8 cellular contexts compared by ENCODE assay signal in the genomic region with DNA sequence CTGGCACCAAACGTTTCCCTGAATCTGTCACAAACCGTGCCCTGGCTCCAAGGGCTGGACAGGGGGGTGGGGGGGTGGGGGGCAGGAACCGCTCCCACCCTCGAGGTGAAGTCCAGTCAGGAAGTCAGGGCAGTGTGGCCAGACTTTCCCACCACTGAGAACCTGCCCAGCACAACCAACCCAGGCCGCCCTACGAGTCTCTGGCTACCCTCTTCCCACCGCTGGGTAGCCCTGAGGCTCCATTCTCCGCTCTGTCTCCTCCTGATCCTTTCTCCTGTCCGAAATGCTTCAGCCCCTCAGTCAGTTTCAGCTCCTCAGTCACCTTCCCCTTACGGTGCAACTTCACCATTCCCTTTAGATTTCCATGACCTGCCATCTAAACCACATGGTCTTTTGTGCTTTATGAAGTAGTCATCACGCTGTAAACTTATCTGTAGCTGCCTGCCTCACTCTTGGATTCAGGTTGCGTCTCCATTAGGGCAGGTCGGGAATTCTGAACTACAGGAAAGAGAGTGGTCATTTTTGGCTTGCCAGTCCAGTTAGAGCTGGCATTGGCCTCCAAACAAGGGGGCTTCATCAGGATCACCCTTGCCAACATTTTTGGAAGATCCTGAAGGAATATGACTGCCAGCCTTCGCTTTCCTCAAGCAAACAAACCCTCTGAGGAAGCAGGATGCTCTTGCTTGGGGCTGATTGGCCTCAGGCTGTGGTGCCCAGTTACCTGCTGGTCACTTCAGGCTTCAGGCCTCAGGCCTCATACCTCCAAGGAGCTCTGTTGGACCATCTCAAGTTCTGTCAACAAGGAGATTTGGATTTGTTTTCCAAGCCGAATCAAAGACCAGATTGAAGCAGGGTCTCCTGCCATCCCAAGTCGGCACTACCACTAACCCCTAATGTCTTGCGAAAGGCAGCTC.
DNase-seq lines count a peak whose midpoint lies in the region; ATAC-seq, FAIRE-seq and TF ChIP-seq lines count a peak whose summit lies in the region.

No MANE protein-coding gene starts in this region.

- peak overlapping the region; percentile 84 for H3K4me3 ChIP-seq in HEK293 (ENCODE audit: low read depth, low read length)
- H3K4me3 ChIP-seq in iPS DF 6.9 (ENCODE audit: low read length) = peak overlapping the region; percentile 82

- H3K27me3 ChIP-seq in iPS DF 6.9 (ENCODE audit: control insufficient read depth, insufficient read depth, low read length) = no peaks in the 10 kb centered on the region

- peak; percentile 56 for DNase-seq in activated CD8-positive, alpha-beta memory T cell treated with anti-CD3 and anti-CD28 coated beads, Interleukin-2, amount 50 U/mL, for 48 hours
- DNase-seq in iPS DF 6.9 (ENCODE audit: low read depth, low spot score) (no peak), SW480 (ENCODE audit: low spot score) (no peak), HTR-8/SVneo (ENCODE audit: insufficient read length, low spot score) (no peak)
- DNase-seq in stimulated activated naive B cell treated with anti-CD40 and anti-IgM and Interleukin-4, amounts not matched to agents 10 μg/mL and 1 μg/mL and 100 μg/mL, for 72 hours = no peak

- H3K4me3 Mint-ChIP-seq in stimulated activated naive B cell treated with anti-CD40 and anti-IgM and Interleukin-4, amounts not matched to agents 10 μg/mL and 1 μg/mL and 100 μg/mL, for 72 hours = peak overlapping the region; percentile 94 to 96

- CTCF ChIA-PET in HEK293 (lab: Yijun Ruan, JAX) = interaction anchor here (0.9 to 1.5 kb wide), 2 partner anchors 53 to 126 kb away, joined by 4 to 5 read pairs; no protein-coding TSS in a partner anchor

- WGBS in iPS DF 6.9 (ENCODE audit: insufficient coverage, insufficient read length) = no CpG with 5 or more reads among the region's 17 CpGs

- POLR2A ChIA-PET in HEK293 (lab: Yijun Ruan, JAX) = interaction anchor here (0.8 to 1.8 kb wide), 4 partner anchors 11 to 54 kb away, joined by 3 to 5 read pairs (median 3); partner anchors contain the start of gene UBAP1

- H3K9me3 Mint-ChIP-seq in stimulated activated naive B cell treated with anti-CD40 and anti-IgM and Interleukin-4, amounts not matched to agents 10 μg/mL and 1 μg/mL and 100 μg/mL, for 72 hours = peaks cover 0 to 2% of the 10 kb centered on the region in 2 donors

- H3K9me3 ChIP-seq in HEK293 (ENCODE audit: control insufficient read depth, insufficient read depth, low read depth, low read length) (no peaks in the 10 kb centered on the region), iPS DF 6.9 (ENCODE audit: control insufficient read depth, insufficient read depth, low read length) (no peaks in the 10 kb centered on the region)

- H3K27ac ChIP-seq in HEK293 (ENCODE audit: extremely low read depth, low read depth, low read length) = peak overlapping the region; percentile 69
- no peak overlapping the region for H3K27ac ChIP-seq in iPS DF 6.9 (ENCODE audit: low read length)

- H3K4me1 Mint-ChIP-seq in stimulated activated naive B cell treated with anti-CD40 and anti-IgM and Interleukin-4, amounts not matched to agents 10 μg/mL and 1 μg/mL and 100 μg/mL, for 72 hours = peaks cover 32 to 59% of the 10 kb centered on the region in 2 donors

- TF ChIP-seq CTCF in HEK293 (tag by site-specific recombination; IDR thresholded peaks at IDR 0.05) = no peak

- no peak for ATAC-seq in stimulated activated naive B cell treated with anti-CD40 and anti-IgM and Interleukin-4, amounts not matched to agents 10 μg/mL and 1 μg/mL and 100 μg/mL, for 72 hours (replicated peaks)
- no peak for ATAC-seq in HG02981 (IDR thresholded peaks at IDR 0.05; ENCODE audit: unreplicated experiment)
- ATAC-seq in HG02973 (IDR thresholded peaks at IDR 0.05; ENCODE audit: unreplicated experiment) = no peak

- H3K36me3 Mint-ChIP-seq in stimulated activated naive B cell treated with anti-CD40 and anti-IgM and Interleukin-4, amounts not matched to agents 10 μg/mL and 1 μg/mL and 100 μg/mL, for 72 hours = peaks cover 3 to 20% of the 10 kb centered on the region in 2 donors

- H3K4me1 ChIP-seq in HEK293 (ENCODE audit: control insufficient read depth, insufficient read depth, low read length) (0 out of 2 replicates have a peak, but pooled peaks cover 2% of the 10 kb centered on the region), iPS DF 6.9 (ENCODE audit: control insufficient read depth, insufficient read depth, low read length) (peaks cover 2% of the 10 kb centered on the region; the same call in 1 of the 2 replicates)

- H3K27ac Mint-ChIP-seq in stimulated activated naive B cell treated with anti-CD40 and anti-IgM and Interleukin-4, amounts not matched to agents 10 μg/mL and 1 μg/mL and 100 μg/mL, for 72 hours = peak overlapping the region; percentile 86

- FAIRE-seq in HTR-8/SVneo (lab: Jason Lieb, UNC) = no peak

- H3K27me3 Mint-ChIP-seq in stimulated activated naive B cell treated with anti-CD40 and anti-IgM and Interleukin-4, amounts not matched to agents 10 μg/mL and 1 μg/mL and 100 μg/mL, for 72 hours = peaks cover 49 to 63% of the 10 kb centered on the region in 2 donors

- H3K36me3 ChIP-seq in HEK293 (ENCODE audit: control insufficient read depth in 2 of 2, insufficient read depth in 1 of 2, low read length in 2 of 2) (peaks cover 0 to 28% of the 10 kb centered on the region in 2 experiments; a peak in 1 of 3 replicates), iPS DF 6.9 (ENCODE audit: control insufficient read depth, insufficient read depth, low read length) (no peaks in the 10 kb centered on the region; the same call in 1 of the 2 replicates)

TF ChIP-seq in HEK293, 187 proteins besides CTCF, POLR2A, EP300 and RAD21:
- TF ChIP-seq, protein P1, sequence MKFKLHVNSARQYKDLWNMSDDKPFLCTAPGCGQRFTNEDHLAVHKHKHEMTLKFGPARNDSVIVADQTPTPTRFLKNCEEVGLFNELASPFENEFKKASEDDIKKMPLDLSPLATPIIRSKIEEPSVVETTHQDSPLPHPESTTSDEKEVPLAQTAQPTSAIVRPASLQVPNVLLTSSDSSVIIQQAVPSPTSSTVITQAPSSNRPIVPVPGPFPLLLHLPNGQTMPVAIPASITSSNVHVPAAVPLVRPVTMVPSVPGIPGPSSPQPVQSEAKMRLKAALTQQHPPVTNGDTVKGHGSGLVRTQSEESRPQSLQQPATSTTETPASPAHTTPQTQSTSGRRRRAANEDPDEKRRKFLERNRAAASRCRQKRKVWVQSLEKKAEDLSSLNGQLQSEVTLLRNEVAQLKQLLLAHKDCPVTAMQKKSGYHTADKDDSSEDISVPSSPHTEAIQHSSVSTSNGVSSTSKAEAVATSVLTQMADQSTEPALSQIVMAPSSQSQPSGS (tag by site-specific recombination; IDR thresholded peaks at IDR 0.05; ENCODE audit: low read depth) = no peak
- TF ChIP-seq HOXA7 (CRISPR knock-in tag; IDR thresholded peaks at IDR 0.05; ENCODE audit: borderline replicate concordance) (no peak), ZNF654 (tag by site-specific recombination; IDR thresholded peaks at IDR 0.05; ENCODE audit: low read depth) (no peak), PRDM10 (tag by site-specific recombination; IDR thresholded peaks at IDR 0.05) (no peak), ZNF521 (tag by site-specific recombination; IDR thresholded peaks at IDR 0.05) (no peak)
